Comparison of ENCODE assay signal across 1 cellular context in genomic region chr12:53595212-53595611, GRCh38.
A peak's percentile ranks its signal among the peaks of the same experiment; 100 is the strongest.
TF ChIP-seq lines count a peak whose summit lies in the region.

No MANE protein-coding gene starts in this region.

TF ChIP-seq in endothelial cell of umbilical vein, 7 proteins besides CTCF, POLR2A, EP300 and RAD21:
- TF ChIP-seq FOS (IDR thresholded peaks at IDR 0.05; ENCODE audit: borderline replicate concordance, insufficient read depth, low read length) (peak; percentile 20), GATA2 (IDR thresholded peaks at IDR 0.05; ENCODE audit: insufficient read depth, insufficient read length, low read depth, low read length) (no peak), JUN (IDR thresholded peaks at IDR 0.05; ENCODE audit: borderline replicate concordance, insufficient read depth, insufficient read length, low read depth) (peak; percentile 37)
